ENCODE assay signal across 14 cellular contexts in genomic region chr13:79246575-79246949, GRCh38.
DNase-seq lines count a peak whose midpoint lies in the region; ATAC-seq and TF ChIP-seq lines count a peak whose summit lies in the region.
"Had no signal": no experiment of that assay in that cellular context is flagged by ENCODE, and none has a peak within 500 bp of the region (broad histone marks: within the 10 kb centered on the region; RNA-seq: fewer than 3 reads in every experiment).

No MANE protein-coding gene starts in this region.

- H3K9me3 Mint-ChIP-seq in activated T-cell treated with anti-CD3 and anti-CD28 coated beads, Interleukin-2, amount 50 U/mL, for 4 hours = no peaks in the 10 kb centered on the region
- H3K9me3 Mint-ChIP-seq: activated naive CD4-positive, alpha-beta T cell treated with anti-CD3 and anti-CD28 coated beads, Interleukin-2, amount 10 ng/mL, durations not matched to agents 7 days and 5 days; IgD-negative memory B cell; stimulated activated effector memory CD8-positive, alpha-beta T cell treated with anti-CD3 and anti-CD28 coated beads, Interleukin-12 subunit alpha, Interleukin-12 subunit beta, amount 100 ng/mL, for 72 hours had no signal

- TF ChIP-seq CTCF in 22Rv1 (IDR thresholded peaks at IDR 0.05) = peak; percentile 22; the same call in 1 of the 2 replicates

- H3K4me1 Mint-ChIP-seq in activated T-cell treated with anti-CD3 and anti-CD28 coated beads, Interleukin-2, amount 50 U/mL, for 4 hours (ENCODE audit: low read depth) = no peaks in the 10 kb centered on the region
- H3K4me1 Mint-ChIP-seq: activated naive CD4-positive, alpha-beta T cell treated with anti-CD3 and anti-CD28 coated beads, Interleukin-2, amount 10 ng/mL, durations not matched to agents 7 days and 5 days; stimulated activated effector memory CD8-positive, alpha-beta T cell treated with anti-CD3 and anti-CD28 coated beads, Interleukin-12 subunit alpha, Interleukin-12 subunit beta, amount 100 ng/mL, for 72 hours had no signal

- H3K27ac ChIP-seq in 22Rv1 = no peak overlapping the region
- H3K27ac ChIP-seq: left lung had no signal

- peaks cover 2% of the 10 kb centered on the region for H3K27me3 Mint-ChIP-seq in activated T-cell treated with anti-CD3 and anti-CD28 coated beads, Interleukin-2, amount 50 U/mL, for 4 hours (ENCODE audit: low read depth)
- H3K27me3 Mint-ChIP-seq: IgD-negative memory B cell had no signal

- H3K36me3 Mint-ChIP-seq in activated T-cell treated with anti-CD3 and anti-CD28 coated beads, Interleukin-2, amount 50 U/mL, for 4 hours (ENCODE audit: insufficient read depth) = no peaks in the 10 kb centered on the region
- H3K36me3 Mint-ChIP-seq: activated naive CD4-positive, alpha-beta T cell treated with anti-CD3 and anti-CD28 coated beads, Interleukin-2, amount 10 ng/mL, durations not matched to agents 7 days and 5 days; stimulated activated effector memory CD8-positive, alpha-beta T cell treated with anti-CD3 and anti-CD28 coated beads, Interleukin-12 subunit alpha, Interleukin-12 subunit beta, amount 100 ng/mL, for 72 hours had no signal

- ATAC-seq in GM18511 (IDR thresholded peaks at IDR 0.05; ENCODE audit: unreplicated experiment) = peak; percentile 52
- ATAC-seq in HG02798 (IDR thresholded peaks at IDR 0.05; ENCODE audit: poor library complexity, unreplicated experiment) = peak; percentile 42
- no peak for ATAC-seq in activated T-cell treated with anti-CD3 and anti-CD28 coated beads, Interleukin-2, amount 50 U/mL, for 4 hours
- ATAC-seq: esophagus mucosa, left lung had no signal

- peak; percentile 64 for DNase-seq in NCI-H526 treated with DMSO at 0.1 percent for 48 hours (lab: John Stamatoyannopoulos, UW)
- no peak for DNase-seq in activated T-cell treated with anti-CD3 and anti-CD28 coated beads, Interleukin-2, amount 50 U/mL, for 1 hour
- DNase-seq in activated T-cell treated with anti-CD3 and anti-CD28 coated beads, Interleukin-2, amount 50 U/mL, for 4 hours = no peak
- DNase-seq in NCI-H1694 (lab: John Stamatoyannopoulos, UW) = no peak
- no peak for DNase-seq in 8988T
- DNase-seq: activated naive CD4-positive, alpha-beta T cell treated with anti-CD3 and anti-CD28 coated beads, Interleukin-2, amount 10 ng/mL, durations not matched to agents 7 days and 5 days; C1 segment of cervical spinal cord; left lung had no signal

- H3K4me3 Mint-ChIP-seq in activated T-cell treated with anti-CD3 and anti-CD28 coated beads, Interleukin-2, amount 50 U/mL, for 4 hours = no peak overlapping the region
- H3K4me3 Mint-ChIP-seq: activated naive CD4-positive, alpha-beta T cell treated with anti-CD3 and anti-CD28 coated beads, Interleukin-2, amount 10 ng/mL, durations not matched to agents 7 days and 5 days; stimulated activated effector memory CD8-positive, alpha-beta T cell treated with anti-CD3 and anti-CD28 coated beads, Interleukin-12 subunit alpha, Interleukin-12 subunit beta, amount 100 ng/mL, for 72 hours had no signal

Comparison
In these comparisons a context has a peak if more than half of its experiments do, and no peak if none do; other contexts are left out.
1. ATAC-seq: peak in GM18511 (single experiment) and HG02798 (single experiment); none in activated T-cell treated with anti-CD3 and anti-CD28 coated beads, Interleukin-2, amount 50 U/mL, for 4 hours (0 of 2).